In the genomic region with DNA sequence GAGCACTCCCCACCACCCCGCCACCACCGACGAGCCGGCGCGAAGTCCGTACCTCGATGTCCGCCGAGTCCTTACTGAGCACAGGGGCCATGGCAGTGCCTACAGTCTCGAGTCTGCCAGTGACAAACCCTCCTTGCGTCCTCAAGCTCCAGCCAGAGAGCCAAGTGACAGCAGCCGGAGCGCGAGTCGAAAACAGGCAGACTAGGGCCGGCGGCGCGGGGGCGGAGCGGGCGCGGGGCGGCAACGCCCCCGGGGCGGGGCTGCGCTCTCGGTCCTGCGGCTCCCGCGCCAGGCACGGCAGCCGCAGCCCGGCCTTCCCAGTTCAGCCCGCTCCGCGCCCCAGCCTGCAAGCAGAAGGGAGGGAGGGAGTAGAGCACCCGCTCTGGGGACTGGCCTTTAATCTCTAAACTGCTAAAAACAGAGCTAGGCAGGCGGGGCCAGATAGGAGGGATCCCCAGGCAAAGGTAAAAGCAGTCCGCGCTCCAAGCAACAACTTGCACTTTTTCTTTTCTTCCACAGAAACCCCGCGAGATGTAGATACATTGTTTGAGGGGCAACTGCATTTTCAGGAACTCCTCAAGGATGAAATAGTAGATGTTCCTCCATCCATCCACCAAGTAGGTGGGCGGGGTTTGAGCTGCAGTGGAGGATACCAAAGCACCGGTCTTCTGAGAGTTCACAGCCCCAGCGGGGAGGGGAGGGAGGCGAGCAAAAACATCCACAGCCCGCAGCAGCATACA, we compare ENCODE assay signal across 8 cellular contexts. TPM values are rescaled to one million over a fixed set of nuclear protein-coding genes. Genes with fewer than 3 reads are reported as not detected.
A peak's percentile ranks its signal among the peaks of the same experiment; 100 is the strongest.
DNase-seq lines count a peak whose midpoint lies in the region; ATAC-seq and TF ChIP-seq lines count a peak whose summit lies in the region.

A gene (minus strand): TSS at position 203 of the 740 bp plus-strand sequence. CDS start 112 bp downstream, at position 91.

- H3K4me3 ChIP-seq in colonic mucosa, result peak within 1 kb of the TSS; percentile 79

- no peak for TF ChIP-seq CTCF in colonic mucosa (IDR thresholded peaks at IDR 0.05)

- intact Hi-C loops in colonic mucosa (cut with DNase I), result no loop called here

- no peaks in the 10 kb centered on the region for H3K9me3 ChIP-seq in colonic mucosa

- no peaks in the 10 kb centered on the region for H3K4me1 ChIP-seq in colonic mucosa

- no peaks in the 10 kb centered on the region for H3K27me3 ChIP-seq in colonic mucosa

- no peaks in the 10 kb centered on the region for H3K36me3 ChIP-seq in colonic mucosa

- peak; percentile 93 for ATAC-seq in HG03439 (IDR thresholded peaks at IDR 0.05; ENCODE audit: unreplicated experiment)

- H3K27ac ChIP-seq in colonic mucosa, result peak within 1 kb of the TSS; percentile 93

- peak within 1 kb of the TSS; percentile 75 to 81 for H3K9ac ChIP-seq in colonic mucosa (ENCODE audit: low read depth in 2 of 2, low read length in 2 of 2)

- DNase-seq in AML-193 (lab: John Stamatoyannopoulos, UW) (peak; percentile 78 to 80), GM19238 (ENCODE audit: insufficient read length, low spot score) (peak; percentile 64), NCI-H510A (lab: John Stamatoyannopoulos, UW) (peak; percentile 75), colonic mucosa (peak; percentile 88), left kidney (ENCODE audit: low read depth, low spot score) (peak; percentile 96)
- DNase-seq in activated CD4-positive, alpha-beta T cell treated with anti-CD3 and anti-CD28 coated beads for 4 hours, result peak; percentile 76 to 77
- DNase-seq in stimulated activated CD4-positive, alpha-beta T cell treated with anti-CD3 and anti-CD28 coated beads, Interleukin-2, amount 100 ng/mL, for 24 hours, result peak; percentile 82 to 85

RNA-seq across cellular contexts. Expression of the gene that starts here (rescaled TPM):
- total RNA-seq in colonic mucosa, result 10 to 100 TPM in 1 of 2 donors, 1 to 10 TPM in 1; 4.9 to 11.7 TPM

Comparison
In these comparisons a context has a peak if more than half of its experiments do, and no peak if none do; other contexts are left out.
1. Peak in every context shown above with its lines: DNase-seq, ATAC-seq, H3K4me3 ChIP-seq and H3K27ac ChIP-seq.